In the genomic region with DNA sequence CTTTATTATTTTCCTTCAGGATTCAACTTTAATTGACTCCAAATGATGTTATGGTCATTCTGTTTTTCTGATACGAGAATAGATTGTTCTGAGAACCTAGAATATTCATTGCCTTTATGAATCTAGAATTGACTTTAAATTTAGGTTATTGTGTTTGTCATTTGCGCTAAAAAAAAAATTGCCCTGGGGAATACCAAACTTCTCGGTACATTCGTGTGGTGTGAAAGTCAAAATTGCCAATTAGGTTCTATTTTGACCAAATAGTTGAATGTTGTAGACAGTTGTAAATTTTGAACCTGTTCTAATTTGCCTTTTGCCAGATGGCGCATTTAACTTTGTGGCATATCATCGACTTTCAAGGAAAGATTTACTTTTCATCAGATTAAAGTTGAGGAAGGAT, we compare ENCODE assay signal across 1 cellular context.
TF ChIP-seq lines count a peak whose summit lies in the region.

No MANE protein-coding gene starts in this region.

TF ChIP-seq in A549, 52 proteins besides CTCF, POLR2A, EP300 and RAD21:
- TF ChIP-seq FOXS1 (CRISPR knock-in tag; IDR thresholded peaks at IDR 0.05) (no peak), EHF (CRISPR knock-in tag; IDR thresholded peaks at IDR 0.05) (no peak), GATA3 (IDR thresholded peaks at IDR 0.05; ENCODE audit: borderline replicate concordance) (no peak), RFX5 (IDR thresholded peaks at IDR 0.05) (no peak), BHLHE40 (IDR thresholded peaks at IDR 0.05; ENCODE audit: low read depth, low read length) (no peak), BCL3 (IDR thresholded peaks at IDR 0.05) (no peak), NFE2L2 (conservative IDR thresholded peaks at IDR 0.05; ENCODE audit: low read length) (no peak), FOSL2 (IDR thresholded peaks at IDR 0.05) (no peak), FOSL2 (CRISPR knock-in tag; IDR thresholded peaks at IDR 0.05) (no peak), ATOH8 (CRISPR knock-in tag; IDR thresholded peaks at IDR 0.05; ENCODE audit: low read depth) (no peak), RARB (CRISPR knock-in tag; IDR thresholded peaks at IDR 0.05) (no peak), SMC3 (IDR thresholded peaks at IDR 0.05) (no peak), JUNB (IDR thresholded peaks at IDR 0.05) (no peak), HOXA7 (CRISPR knock-in tag; IDR thresholded peaks at IDR 0.05) (no peak), MAZ (IDR thresholded peaks at IDR 0.05; ENCODE audit: borderline replicate concordance, low read depth, low read length) (no peak), EHMT2 (IDR thresholded peaks at IDR 0.05; ENCODE audit: low read depth) (no peak), RCOR1 (IDR thresholded peaks at IDR 0.05; ENCODE audit: low read depth, low read length) (no peak), RNF2 (IDR thresholded peaks at IDR 0.05; ENCODE audit: borderline replicate concordance, low read depth) (no peak)
- TF ChIP-seq, protein P1, sequence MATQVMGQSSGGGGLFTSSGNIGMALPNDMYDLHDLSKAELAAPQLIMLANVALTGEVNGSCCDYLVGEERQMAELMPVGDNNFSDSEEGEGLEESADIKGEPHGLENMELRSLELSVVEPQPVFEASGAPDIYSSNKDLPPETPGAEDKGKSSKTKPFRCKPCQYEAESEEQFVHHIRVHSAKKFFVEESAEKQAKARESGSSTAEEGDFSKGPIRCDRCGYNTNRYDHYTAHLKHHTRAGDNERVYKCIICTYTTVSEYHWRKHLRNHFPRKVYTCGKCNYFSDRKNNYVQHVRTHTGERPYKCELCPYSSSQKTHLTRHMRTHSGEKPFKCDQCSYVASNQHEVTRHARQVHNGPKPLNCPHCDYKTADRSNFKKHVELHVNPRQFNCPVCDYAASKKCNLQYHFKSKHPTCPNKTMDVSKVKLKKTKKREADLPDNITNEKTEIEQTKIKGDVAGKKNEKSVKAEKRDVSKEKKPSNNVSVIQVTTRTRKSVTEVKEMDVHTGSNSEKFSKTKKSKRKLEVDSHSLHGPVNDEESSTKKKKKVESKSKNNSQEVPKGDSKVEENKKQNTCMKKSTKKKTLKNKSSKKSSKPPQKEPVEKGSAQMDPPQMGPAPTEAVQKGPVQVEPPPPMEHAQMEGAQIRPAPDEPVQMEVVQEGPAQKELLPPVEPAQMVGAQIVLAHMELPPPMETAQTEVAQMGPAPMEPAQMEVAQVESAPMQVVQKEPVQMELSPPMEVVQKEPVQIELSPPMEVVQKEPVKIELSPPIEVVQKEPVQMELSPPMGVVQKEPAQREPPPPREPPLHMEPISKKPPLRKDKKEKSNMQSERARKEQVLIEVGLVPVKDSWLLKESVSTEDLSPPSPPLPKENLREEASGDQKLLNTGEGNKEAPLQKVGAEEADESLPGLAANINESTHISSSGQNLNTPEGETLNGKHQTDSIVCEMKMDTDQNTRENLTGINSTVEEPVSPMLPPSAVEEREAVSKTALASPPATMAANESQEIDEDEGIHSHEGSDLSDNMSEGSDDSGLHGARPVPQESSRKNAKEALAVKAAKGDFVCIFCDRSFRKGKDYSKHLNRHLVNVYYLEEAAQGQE (IDR thresholded peaks at IDR 0.05) = no peak
TF ChIP-seq in A549: peak in this region for 0.
